9 cellular contexts compared by ENCODE assay signal in genomic region chr4:87498446-87498900, GRCh38. TPM values are rescaled to one million over a fixed set of nuclear protein-coding genes. Genes with fewer than 3 reads are reported as not detected.
A peak's percentile ranks its signal among the peaks of the same experiment; 100 is the strongest.
DNase-seq lines count a peak whose midpoint lies in the region; ATAC-seq and TF ChIP-seq lines count a peak whose summit lies in the region.
"Had no signal": no experiment of that assay in that cellular context is flagged by ENCODE, and none has a peak within 500 bp of the region (broad histone marks: within the 10 kb centered on the region; RNA-seq: fewer than 3 reads in every experiment).

No MANE protein-coding gene starts in this region.

- peak; percentile 54 for ATAC-seq in GM19324 (IDR thresholded peaks at IDR 0.05; ENCODE audit: low FRiP score, unreplicated experiment)
- peak; percentile 64 for ATAC-seq in HG03378 (IDR thresholded peaks at IDR 0.05; ENCODE audit: unreplicated experiment)

- peak overlapping the region; percentile 11 for H3K4me3 ChIP-seq in fibroblast of the aortic adventitia (ENCODE audit: low read depth, low read length)

- DNase-seq in AG09319 (ENCODE audit: extremely low read depth, low read depth), result peak; percentile 35
- DNase-seq in fibroblast of the aortic adventitia (ENCODE audit: low read depth), result peak; percentile 52
- no peak for DNase-seq in NCI-H2227 treated with DMSO at 0.1 percent for 48 hours (lab: John Stamatoyannopoulos, UW)
- DNase-seq in stimulated activated CD4-positive, alpha-beta T cell treated with anti-CD3 and anti-CD28 coated beads, Interleukin-4, amount 100 ng/mL, for 4 hours, result no peak
- no peak for DNase-seq in HUDEP-2 (lab: John Stamatoyannopoulos, UW; ENCODE audit: unreplicated experiment in 76 of 76)
- no peak for DNase-seq in activated CD8-positive, alpha-beta memory T cell treated with anti-CD3 and anti-CD28 coated beads, Interleukin-2, amount 50 U/mL, for 48 hours

- TF ChIP-seq CTCF in AG09319 (IDR thresholded peaks at IDR 0.05; ENCODE audit: low read depth, low read length) (no peak), fibroblast of the aortic adventitia (IDR thresholded peaks at IDR 0.05; ENCODE audit: insufficient read depth, low read length) (no peak)

RNA-seq across cellular contexts. Expression of gene SPARCL1, which starts 30.7 kb away (rescaled TPM):
- total RNA-seq in fibroblast of the aortic adventitia (ENCODE audit: low replicate concordance), result not detected in 2 replicates
- total RNA-seq: kidney epithelial cell had no signal

Comparison
In these comparisons a context has a peak if more than half of its experiments do, and no peak if none do; other contexts are left out.
1. DNase-seq: peak in AG09319 (single experiment) and fibroblast of the aortic adventitia (single experiment); none in NCI-H2227 treated with DMSO at 0.1 percent for 48 hours (single experiment), stimulated activated CD4-positive, alpha-beta T cell treated with anti-CD3 and anti-CD28 coated beads, Interleukin-4, amount 100 ng/mL, for 4 hours (0 of 2), HUDEP-2 (0 of 76) and activated CD8-positive, alpha-beta memory T cell treated with anti-CD3 and anti-CD28 coated beads, Interleukin-2, amount 50 U/mL, for 48 hours (single experiment).